ENCODE assay signal across 16 cellular contexts in the genomic region with DNA sequence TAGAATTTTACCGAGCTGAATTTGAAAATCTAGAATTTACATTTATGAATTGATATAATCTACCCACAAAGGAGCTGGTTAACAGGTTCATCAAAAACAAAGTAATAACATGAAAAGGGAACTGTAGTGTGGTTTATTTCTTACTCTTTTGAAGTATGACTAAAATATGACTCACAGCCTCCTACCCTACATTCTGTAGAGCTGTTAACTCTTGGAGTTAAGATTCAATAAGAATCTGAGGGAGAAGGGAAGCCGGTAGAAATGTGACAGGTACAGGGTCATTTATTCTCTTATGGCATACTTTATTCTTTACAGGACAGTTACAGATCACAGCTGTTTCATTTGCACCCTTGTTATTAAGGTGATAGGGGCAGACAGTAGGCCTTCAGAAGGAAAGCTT.
A peak's percentile ranks its signal among the peaks of the same experiment; 100 is the strongest.
DNase-seq lines count a peak whose midpoint lies in the region; ATAC-seq and TF ChIP-seq lines count a peak whose summit lies in the region.
"Had no signal": no experiment of that assay in that cellular context is flagged by ENCODE, and none has a peak within 500 bp of the region (broad histone marks: within the 10 kb centered on the region; RNA-seq: fewer than 3 reads in every experiment).

No MANE protein-coding gene starts in this region.

- no peaks in the 10 kb centered on the region for H3K27me3 ChIP-seq in SJCRH30
- H3K27me3 ChIP-seq: neutrophil, upper lobe of right lung had no signal

- H3K9me3 ChIP-seq in SJCRH30 (replicated peaks), result no peaks in the 10 kb centered on the region
- H3K9me3 ChIP-seq: neutrophil, upper lobe of right lung had no signal

- peak; percentile 36 to 87 for ATAC-seq in activated T-cell treated with anti-CD3 and anti-CD28 coated beads, Interleukin-2, amount 50 U/mL, for 72 hours (replicated peaks in 1 of 2)
- ATAC-seq: activated CD8-positive, alpha-beta memory T cell treated with anti-CD3 and anti-CD28 coated beads, Interleukin-2, amount 10 ng/mL, durations not matched to agents 7 days and 5 days; left ventricle myocardium superior; Right ventricle myocardium inferior; upper lobe of right lung had no signal

- H3K4me3 ChIP-seq in SJCRH30 (no peak overlapping the region), fibroblast of the aortic adventitia (ENCODE audit: low read depth, low read length) (no peak overlapping the region)
- H3K4me3 ChIP-seq: upper lobe of right lung had no signal

- no peak for DNase-seq in activated T-cell treated with anti-CD3 and anti-CD28 coated beads, Interleukin-2, amount 50 U/mL, for 72 hours
- DNase-seq in activated T-cell treated with anti-CD3 and anti-CD28 coated beads for 4 hours (no peak), SJCRH30 (no peak), fibroblast of the aortic adventitia (ENCODE audit: low read depth) (peak; percentile 37), superior temporal gyrus (ENCODE audit: extremely low spot score) (peak; percentile 12), mesenteric fat pad (ENCODE audit: low spot score) (no peak), NCI-H1436 (lab: John Stamatoyannopoulos, UW) (no peak), NCI-H2107 treated with DMSO at 0.1 percent for 48 hours (lab: John Stamatoyannopoulos, UW; ENCODE audit: unreplicated experiment) (no peak)
- DNase-seq: activated CD8-positive, alpha-beta memory T cell treated with anti-CD3 and anti-CD28 coated beads, Interleukin-2, amount 10 ng/mL, durations not matched to agents 7 days and 5 days; activated naive CD8-positive, alpha-beta T cell treated with anti-CD3 and anti-CD28 coated beads, Interleukin-2, amount 10 ng/mL, durations not matched to agents 7 days and 5 days; dermis blood vessel endothelial cell; DMS 273 treated with DMSO at 0.1 percent for 48 hours; left ventricle myocardium superior; upper lobe of right lung had no signal

- no peaks in the 10 kb centered on the region for H3K36me3 Mint-ChIP-seq in activated T-cell treated with anti-CD3 and anti-CD28 coated beads, Interleukin-2, amount 50 U/mL, for 72 hours (ENCODE audit: insufficient read depth in 2 of 2)
- H3K36me3 Mint-ChIP-seq: activated CD8-positive, alpha-beta memory T cell treated with anti-CD3 and anti-CD28 coated beads, Interleukin-2, amount 10 ng/mL, durations not matched to agents 7 days and 5 days; activated naive CD8-positive, alpha-beta T cell treated with anti-CD3 and anti-CD28 coated beads, Interleukin-2, amount 10 ng/mL, durations not matched to agents 7 days and 5 days had no signal

- peaks cover 15% of the 10 kb centered on the region for H3K4me1 ChIP-seq in SJCRH30
- H3K4me1 ChIP-seq: upper lobe of right lung had no signal

- peaks cover 0 to 1% of the 10 kb centered on the region in 2 donors for H3K9me3 Mint-ChIP-seq in activated T-cell treated with anti-CD3 and anti-CD28 coated beads, Interleukin-2, amount 50 U/mL, for 72 hours
- H3K9me3 Mint-ChIP-seq: activated naive CD8-positive, alpha-beta T cell treated with anti-CD3 and anti-CD28 coated beads, Interleukin-2, amount 10 ng/mL, durations not matched to agents 7 days and 5 days had no signal

- H3K27ac ChIP-seq in SJCRH30, result peak overlapping the region; percentile 87
- H3K27ac ChIP-seq: neutrophil, upper lobe of right lung had no signal

- peaks cover 2% of the 10 kb centered on the region for H3K27me3 Mint-ChIP-seq in activated T-cell treated with anti-CD3 and anti-CD28 coated beads, Interleukin-2, amount 50 U/mL, for 72 hours (ENCODE audit: low read depth)
- H3K27me3 Mint-ChIP-seq: activated CD8-positive, alpha-beta memory T cell treated with anti-CD3 and anti-CD28 coated beads, Interleukin-2, amount 10 ng/mL, durations not matched to agents 7 days and 5 days; activated naive CD8-positive, alpha-beta T cell treated with anti-CD3 and anti-CD28 coated beads, Interleukin-2, amount 10 ng/mL, durations not matched to agents 7 days and 5 days had no signal

- H3K36me3 ChIP-seq in SJCRH30, result no peaks in the 10 kb centered on the region
- H3K36me3 ChIP-seq: neutrophil, upper lobe of right lung had no signal

- H3K4me1 Mint-ChIP-seq in activated T-cell treated with anti-CD3 and anti-CD28 coated beads, Interleukin-2, amount 50 U/mL, for 72 hours (ENCODE audit: low read depth), result peaks cover 9% of the 10 kb centered on the region
- H3K4me1 Mint-ChIP-seq: activated CD8-positive, alpha-beta memory T cell treated with anti-CD3 and anti-CD28 coated beads, Interleukin-2, amount 10 ng/mL, durations not matched to agents 7 days and 5 days; activated naive CD8-positive, alpha-beta T cell treated with anti-CD3 and anti-CD28 coated beads, Interleukin-2, amount 10 ng/mL, durations not matched to agents 7 days and 5 days had no signal

- no peak overlapping the region for H3K27ac Mint-ChIP-seq in activated T-cell treated with anti-CD3 and anti-CD28 coated beads, Interleukin-2, amount 50 U/mL, for 72 hours
- H3K27ac Mint-ChIP-seq: activated CD8-positive, alpha-beta memory T cell treated with anti-CD3 and anti-CD28 coated beads, Interleukin-2, amount 10 ng/mL, durations not matched to agents 7 days and 5 days; activated naive CD8-positive, alpha-beta T cell treated with anti-CD3 and anti-CD28 coated beads, Interleukin-2, amount 10 ng/mL, durations not matched to agents 7 days and 5 days had no signal

- no peak for TF ChIP-seq CTCF in fibroblast of the aortic adventitia (IDR thresholded peaks at IDR 0.05; ENCODE audit: insufficient read depth, low read length)

- H3K4me3 Mint-ChIP-seq in activated T-cell treated with anti-CD3 and anti-CD28 coated beads, Interleukin-2, amount 50 U/mL, for 72 hours, result no peak overlapping the region
- H3K4me3 Mint-ChIP-seq: activated CD8-positive, alpha-beta memory T cell treated with anti-CD3 and anti-CD28 coated beads, Interleukin-2, amount 10 ng/mL, durations not matched to agents 7 days and 5 days; activated naive CD8-positive, alpha-beta T cell treated with anti-CD3 and anti-CD28 coated beads, Interleukin-2, amount 10 ng/mL, durations not matched to agents 7 days and 5 days had no signal

Comparison
In these comparisons a context has a peak if more than half of its experiments do, and no peak if none do; other contexts are left out.
1. DNase-seq: peak in fibroblast of the aortic adventitia (single experiment) and superior temporal gyrus (single experiment); none in activated T-cell treated with anti-CD3 and anti-CD28 coated beads, Interleukin-2, amount 50 U/mL, for 72 hours (0 of 2), activated T-cell treated with anti-CD3 and anti-CD28 coated beads for 4 hours (single experiment), SJCRH30 (0 of 2), mesenteric fat pad (single experiment), NCI-H1436 (single experiment) and NCI-H2107 treated with DMSO at 0.1 percent for 48 hours (single experiment).